Comparison of ENCODE assay signal across 4 cellular contexts in genomic region chr17:76441681-76442340, GRCh38.
A peak's percentile ranks its signal among the peaks of the same experiment; 100 is the strongest.
TF ChIP-seq lines count a peak whose summit lies in the region.

No MANE protein-coding gene starts in this region.

TF ChIP-seq in HEK293, 187 proteins besides CTCF, POLR2A, EP300 and RAD21:
- TF ChIP-seq ZNF140 (tag by site-specific recombination; IDR thresholded peaks at IDR 0.05) = no peak
- TF ChIP-seq ZEB2 (tag by site-specific recombination; IDR thresholded peaks at IDR 0.05) = no peak
- TF ChIP-seq MYNN (tag by site-specific recombination; IDR thresholded peaks at IDR 0.05; ENCODE audit: borderline replicate concordance) = peak; percentile 29; the same call in 1 of the 2 replicates
- peak; percentile 35; the same call in 1 of the 2 replicates for TF ChIP-seq ZBTB17 (tag by site-specific recombination; IDR thresholded peaks at IDR 0.05)

TF ChIP-seq in K562, 482 proteins besides CTCF, POLR2A, EP300 and RAD21:
- TF ChIP-seq CBX3 (IDR thresholded peaks at IDR 0.05; ENCODE audit: borderline replicate concordance in 1 of 2, low read length in 2 of 2) (peak in 1 of 2 experiments; percentile 33; a peak in 1 of 3 replicates), ZNF395 (CRISPR knock-in tag; IDR thresholded peaks at IDR 0.05) (0 out of 2 replicates have a peak, but pooled peaks have one; percentile 22), TCF3 (CRISPR knock-in tag; IDR thresholded peaks at IDR 0.05) (no peak), IRF9 (tag; IDR thresholded peaks at IDR 0.05) (no peak), E2F6 (IDR thresholded peaks at IDR 0.05; ENCODE audit: borderline replicate concordance in 1 of 2, extremely low read depth in 1 of 2, insufficient read depth in 1 of 2, insufficient read length in 1 of 2, low read depth in 1 of 2, low read length in 1 of 2, poor library complexity in 1 of 2, severe bottlenecking in 1 of 2) (peak in 1 of 2 experiments; percentile 43)

TF ChIP-seq in neural cell, 6 proteins besides CTCF, POLR2A, EP300 and RAD21:
- no peak for TF ChIP-seq REST (IDR thresholded peaks at IDR 0.05; ENCODE audit: borderline replicate concordance)
- TF ChIP-seq POLR2AphosphoS5 (IDR thresholded peaks at IDR 0.05) = no peak
- no peak for TF ChIP-seq MXI1 (conservative IDR thresholded peaks at IDR 0.05; ENCODE audit: poor library complexity, severe bottlenecking)
- no peak for TF ChIP-seq EZH2 (IDR thresholded peaks at IDR 0.05; ENCODE audit: borderline replicate concordance, insufficient read depth, low read length, poor library complexity, severe bottlenecking)
- TF ChIP-seq TAF1 (IDR thresholded peaks at IDR 0.05; ENCODE audit: low read depth) = no peak
- no peak for TF ChIP-seq SMC3 (conservative IDR thresholded peaks at IDR 0.05; ENCODE audit: poor library complexity)

TF ChIP-seq in GM12891, 5 proteins besides CTCF, POLR2A, EP300 and RAD21:
- no peak for TF ChIP-seq POU2F2 (IDR thresholded peaks at IDR 0.05; ENCODE audit: low read depth, low read length)
- TF ChIP-seq PAX5 (IDR thresholded peaks at IDR 0.05; ENCODE audit: insufficient read depth, low read length, severe bottlenecking) = no peak
- no peak for TF ChIP-seq TAF1 (IDR thresholded peaks at IDR 0.05; ENCODE audit: low read depth, low read length)
- TF ChIP-seq SPI1 (IDR thresholded peaks at IDR 0.05; ENCODE audit: low read depth, low read length) = no peak
